Comparison of ENCODE assay signal across 29 cellular contexts in genomic region chr10:109770000-109770399, GRCh38.
"Had no signal": no experiment of that assay in that cellular context is flagged by ENCODE, and none has a peak within 500 bp of the region (broad histone marks: within the 10 kb centered on the region; RNA-seq: fewer than 3 reads in every experiment).

No MANE protein-coding gene starts in this region.

- H3K4me2 ChIP-seq: smooth muscle cell had no signal

- H3K27ac ChIP-seq: left lung, lower lobe of right lung, pancreas, prostate gland, sigmoid colon, thyroid gland, transverse colon, upper lobe of left lung, vagina had no signal

- H3K36me3 ChIP-seq: left lung, lower lobe of right lung, pancreas, prostate gland, sigmoid colon, thyroid gland, transverse colon, upper lobe of left lung, vagina had no signal

- H3K4me3 ChIP-seq: left lung, lower lobe of right lung, pancreas, prostate gland, sigmoid colon, smooth muscle cell, testis, thyroid gland, transverse colon, upper lobe of left lung, vagina had no signal

- ATAC-seq: left colon; left lung; lower lobe of right lung; naive thymus-derived CD8-positive, alpha-beta T cell; pancreas; right cardiac atrium; stimulated activated naive CD8-positive, alpha-beta T cell treated with anti-CD3 and anti-CD28 coated beads, Interleukin-15, amount 100 ng/mL, for 72 hours had no signal

- DNase-seq: hypothalamus; immature natural killer cell; kidney; left colon; lower lobe of right lung; mammary epithelial cell; mesenchymal stem cell; naive thymus-derived CD8-positive, alpha-beta T cell; nucleus accumbens; pancreas; posterior cingulate gyrus; retina; right cardiac atrium; sigmoid colon; stimulated activated CD4-positive, alpha-beta T cell treated with anti-CD3 and anti-CD28 coated beads, Interleukin-1b, Interleukin-23, amount 100 ng/mL, for 48 hours; stimulated activated CD4-positive, alpha-beta T cell treated with anti-CD3 and anti-CD28 coated beads, Interleukin-2, amount 100 ng/mL, for 48 hours; stimulated activated CD4-positive, alpha-beta T cell treated with anti-CD3 and anti-CD28 coated beads, Interleukin-4, amount 100 ng/mL, for 4 hours; stimulated activated CD8-positive, alpha-beta memory T cell treated with anti-CD3 and anti-CD28 coated beads, Interleukin-4, amount 100 ng/mL, for 48 hours; stimulated activated naive CD4-positive, alpha-beta T cell treated with Interleukin-2 at 50 U/mL for 16 hours; stimulated activated naive CD8-positive, alpha-beta T cell treated with anti-CD3 and anti-CD28 coated beads, Interleukin-15, amount 100 ng/mL, for 72 hours; substantia nigra; testis; thyroid gland; transverse colon; upper lobe of left lung had no signal

- H3K27me3 ChIP-seq: left lung, pancreas, sigmoid colon, testis, thyroid gland, transverse colon, upper lobe of left lung, vagina had no signal

- H3K4me1 ChIP-seq: left lung, lower lobe of right lung, pancreas, prostate gland, sigmoid colon, thyroid gland, upper lobe of left lung, vagina had no signal

- H3K9me3 ChIP-seq: left lung, lower lobe of right lung, pancreas, prostate gland, sigmoid colon, testis, thyroid gland, transverse colon, upper lobe of left lung, vagina had no signal
